In genomic region chr22:23894710-23895598, GRCh38 we compare ENCODE assay signal across 8 cellular contexts. TPM values are rescaled to one million over a fixed set of nuclear protein-coding genes. Genes with fewer than 3 reads are reported as not detected.
A peak's percentile ranks its signal among the peaks of the same experiment; 100 is the strongest.
DNase-seq lines count a peak whose midpoint lies in the region; ATAC-seq and TF ChIP-seq lines count a peak whose summit lies in the region.

No MANE protein-coding gene starts in this region.

- H3K27me3 ChIP-seq in gastrocnemius medialis = no peaks in the 10 kb centered on the region

- peaks cover 12 to 19% of the 10 kb centered on the region in 2 donors for H3K4me1 ChIP-seq in gastrocnemius medialis

- peak; percentile 21 for ATAC-seq in HG02571 (IDR thresholded peaks at IDR 0.05; ENCODE audit: unreplicated experiment)
- ATAC-seq in gastrocnemius medialis = peak; percentile 51 to 55
- ATAC-seq in HG03565 (IDR thresholded peaks at IDR 0.05; ENCODE audit: unreplicated experiment) = no peak

- H3K9me3 ChIP-seq in gastrocnemius medialis = no peaks in the 10 kb centered on the region

- peaks cover 0 to 8% of the 10 kb centered on the region in 2 donors for H3K36me3 ChIP-seq in gastrocnemius medialis

- TF ChIP-seq CTCF in astrocyte of the spinal cord (IDR thresholded peaks at IDR 0.05; ENCODE audit: low read depth, low read length) = peak; percentile 25
- TF ChIP-seq CTCF in gastrocnemius medialis (IDR thresholded peaks at IDR 0.05 in 4 of 5, conservative IDR thresholded peaks at IDR 0.05 in 1 of 5) = peak in 1 of 5 experiments; percentile 12

- H3K4me3 ChIP-seq in astrocyte of the spinal cord (ENCODE audit: low read depth, low read length) = peak overlapping the region; percentile 81
- peak overlapping the region; percentile 67 to 94 (median 78) for H3K4me3 ChIP-seq in gastrocnemius medialis

- H3K27ac ChIP-seq in gastrocnemius medialis = peak overlapping the region; percentile 83 to 95 (median 88)

- no peak for TF ChIP-seq POLR2A in gastrocnemius medialis (IDR thresholded peaks at IDR 0.05)

- intact Hi-C loops in gastrocnemius medialis (cut with DNase I; ENCODE audit: low total_unique reads) = loop anchor here (2.0 to 5.0 kb wide), 3 partner anchors 18 to 128 kb away; partner anchors contain the start of genes CHCHD10 and SLC2A11

- peak; percentile 89 for DNase-seq in ELF-1 (ENCODE audit: low read depth, low spot score)
- peak; percentile 31 for DNase-seq in NCI-H1436 treated with DMSO at 0.1 percent for 48 hours (lab: John Stamatoyannopoulos, UW)
- peak; percentile 34 for DNase-seq in T1000 (lab: John Stamatoyannopoulos, UW)
- peak; percentile 84 for DNase-seq in astrocyte of the spinal cord (ENCODE audit: low read depth, low spot score)
- DNase-seq in iPS DF 19.7 (ENCODE audit: low read depth, low spot score) = peak; percentile 56
- DNase-seq in gastrocnemius medialis = peak; percentile 37 to 51

- in situ Hi-C loops in astrocyte of the spinal cord (cut with HindIII; ENCODE audit: low sequenced_read_pairs) (no loop called here), gastrocnemius medialis (cut with MboI; ENCODE audit: low sequenced_read_pairs in 4 of 4) (no loop called here)

RNA-seq across cellular contexts. Expression of gene MIF, which starts 0.8 kb away (rescaled TPM):
- total RNA-seq in gastrocnemius medialis = 100 to 1,000 TPM in 3 of 4 donors, 10 to 100 TPM in 1; 78.1 to 145 (median 129) TPM

RNA-seq across cellular contexts. Expression of gene SLC2A11, which starts 37.3 kb away (rescaled TPM):
- 10 to 100 TPM in 1 of 4 donors, 1 to 10 TPM in 3; 2.4 to 19.0 (median 6.2) TPM for total RNA-seq in gastrocnemius medialis

RNA-seq across cellular contexts. Expression of gene DERL3, which starts 56.1 kb away (rescaled TPM):
- total RNA-seq in gastrocnemius medialis = 1 to 10 TPM in 3 of 4 donors, under 1 TPM in 1; 0.72 to 1.5 (median 1.3) TPM

Comparison
In these comparisons a context has a peak if more than half of its experiments do, and no peak if none do; other contexts are left out.
1. DNase-seq: peak in every context shown above with its lines; median percentile 89 in ELF-1; 84 in astrocyte of the spinal cord; 56 in iPS DF 19.7; 44 in gastrocnemius medialis; 34 in T1000; 31 in NCI-H1436 treated with DMSO at 0.1 percent for 48 hours.